20 cellular contexts compared by ENCODE assay signal in the genomic region with DNA sequence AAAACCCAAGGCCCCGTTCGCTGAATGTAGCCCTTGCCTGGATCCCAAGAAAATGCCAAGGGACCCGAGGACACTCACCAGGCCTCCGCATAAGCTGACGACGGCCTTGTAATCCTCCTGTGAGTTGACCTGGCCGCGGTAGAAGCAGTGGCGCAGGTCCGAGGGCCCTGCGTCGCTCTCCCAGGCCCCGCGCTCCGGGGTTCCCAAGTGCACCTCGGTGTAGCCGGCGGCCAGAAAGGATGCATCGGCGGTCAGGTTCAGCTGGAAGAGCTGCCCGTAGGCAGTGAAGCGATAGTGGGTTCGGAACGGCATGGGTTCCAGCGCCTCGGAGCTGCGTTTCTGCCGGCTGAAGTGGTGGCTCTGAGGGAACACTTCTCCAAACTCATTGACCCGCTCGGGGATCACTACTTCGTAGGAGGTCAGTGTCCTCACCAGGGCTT. TPM values are rescaled to one million over a fixed set of nuclear protein-coding genes. Genes with fewer than 3 reads are reported as not detected.
A peak's percentile ranks its signal among the peaks of the same experiment; 100 is the strongest.
DNase-seq lines count a peak whose midpoint lies in the region; ATAC-seq and TF ChIP-seq lines count a peak whose summit lies in the region.
"Had no signal": no experiment of that assay in that cellular context is flagged by ENCODE, and none has a peak within 500 bp of the region (broad histone marks: within the 10 kb centered on the region; RNA-seq: fewer than 3 reads in every experiment).

No MANE protein-coding gene starts in this region.

- no peaks in the 10 kb centered on the region for H4K20me1 ChIP-seq in SK-N-SH (ENCODE audit: insufficient read depth)

- H3K4me1 ChIP-seq in SK-N-SH (ENCODE audit: control insufficient read depth in 1 of 2, insufficient read depth in 2 of 2, low read depth in 1 of 2, low read length in 1 of 2), result peaks cover 0 to 13% of the 10 kb centered on the region in 2 experiments; a peak in 1 of 4 replicates
- H3K4me1 ChIP-seq: colonic mucosa had no signal

- H3K4me3 Mint-ChIP-seq in glutamatergic neuron (ENCODE audit: unreplicated experiment) (peak overlapping the region; percentile 95), nephron (peak overlapping the region; percentile 91 to 96 (median 92))
- H3K4me3 Mint-ChIP-seq in stimulated activated effector memory CD8-positive, alpha-beta T cell treated with anti-CD3 and anti-CD28 coated beads, Interleukin-12 subunit alpha, Interleukin-12 subunit beta, amount 100 ng/mL, for 72 hours, result no peak overlapping the region
- H3K4me3 Mint-ChIP-seq: activated CD4-positive, alpha-beta memory T cell treated with anti-CD3 and anti-CD28 coated beads, Interleukin-2, amount 10 ng/mL, durations not matched to agents 7 days and 5 days; activated T-helper 1 cell treated with anti-CD3 and anti-CD28 coated beads, Interleukin-12 subunit alpha, Interleukin-12 subunit beta, Interleukin-2, Interleukin-4 antibody, amounts not matched to agents 30 ng/mL and 10 ng/mL and 1 ng/mL, durations not matched to agents 14 hours and 24 hours and 36 hours; HFFc6 had no signal

- H3K9me3 Mint-ChIP-seq in glutamatergic neuron (ENCODE audit: unreplicated experiment) (no peaks in the 10 kb centered on the region), nephron (peaks cover 4% of the 10 kb centered on the region)
- peaks cover 5% of the 10 kb centered on the region for H3K9me3 Mint-ChIP-seq in stimulated activated effector memory CD8-positive, alpha-beta T cell treated with anti-CD3 and anti-CD28 coated beads, Interleukin-12 subunit alpha, Interleukin-12 subunit beta, amount 100 ng/mL, for 72 hours

- no peaks in the 10 kb centered on the region for H3K9me3 ChIP-seq in SK-N-SH
- H3K9me3 ChIP-seq: colonic mucosa had no signal

- H3K9me2 ChIP-seq in SK-N-SH, result no peaks in the 10 kb centered on the region

- no peaks in the 10 kb centered on the region for H3K79me2 ChIP-seq in SK-N-SH (ENCODE audit: insufficient read depth)

- no peak for TF ChIP-seq EP300 in SK-N-SH (IDR thresholded peaks at IDR 0.05; ENCODE audit: borderline replicate concordance in 1 of 2, low read depth in 1 of 2, low read length in 1 of 2)

- H3K36me3 Mint-ChIP-seq in glutamatergic neuron (ENCODE audit: unreplicated experiment) (no peaks in the 10 kb centered on the region), nephron (ENCODE audit: low read depth) (peaks cover 4% of the 10 kb centered on the region)
- no peaks in the 10 kb centered on the region for H3K36me3 Mint-ChIP-seq in stimulated activated effector memory CD8-positive, alpha-beta T cell treated with anti-CD3 and anti-CD28 coated beads, Interleukin-12 subunit alpha, Interleukin-12 subunit beta, amount 100 ng/mL, for 72 hours
- H3K36me3 Mint-ChIP-seq: CD14-positive monocyte had no signal

- 60% methylated on average over 20 of the region's 31 CpGs for WGBS in SK-N-SH (ENCODE audit: low lambda C conversion rate)

- no peak overlapping the region for H3K4me2 ChIP-seq in SK-N-SH

- H3K27ac Mint-ChIP-seq in glutamatergic neuron (ENCODE audit: unreplicated experiment), result peak overlapping the region; percentile 46
- H3K27ac Mint-ChIP-seq in nephron, result peak overlapping the region in 1 of 3 experiments; percentile 55
- no peak overlapping the region for H3K27ac Mint-ChIP-seq in stimulated activated effector memory CD8-positive, alpha-beta T cell treated with anti-CD3 and anti-CD28 coated beads, Interleukin-12 subunit alpha, Interleukin-12 subunit beta, amount 100 ng/mL, for 72 hours
- H3K27ac Mint-ChIP-seq: activated CD4-positive, alpha-beta memory T cell treated with anti-CD3 and anti-CD28 coated beads, Interleukin-2, amount 10 ng/mL, durations not matched to agents 7 days and 5 days; activated T-helper 1 cell treated with anti-CD3 and anti-CD28 coated beads, Interleukin-12 subunit alpha, Interleukin-12 subunit beta, Interleukin-2, Interleukin-4 antibody, amounts not matched to agents 30 ng/mL and 10 ng/mL and 1 ng/mL, durations not matched to agents 14 hours and 24 hours and 36 hours; CD14-positive monocyte; HFFc6 had no signal

- H2AFZ ChIP-seq in SK-N-SH (ENCODE audit: low read depth), result no peak overlapping the region

- H3K27me3 Mint-ChIP-seq in glutamatergic neuron (ENCODE audit: unreplicated experiment) (peaks cover 5% of the 10 kb centered on the region), nephron (ENCODE audit: low read depth) (peaks cover 44% of the 10 kb centered on the region)

- TF ChIP-seq CTCF in SK-N-SH (IDR thresholded peaks at IDR 0.05), result no peak
- no peak for TF ChIP-seq CTCF in glutamatergic neuron (IDR thresholded peaks at IDR 0.05; ENCODE audit: partially characterized antibody, unreplicated experiment)
- TF ChIP-seq CTCF in nephron (IDR thresholded peaks at IDR 0.05; ENCODE audit: unreplicated experiment in 3 of 3), result no peak

- TF ChIP-seq RAD21 in SK-N-SH (IDR thresholded peaks at IDR 0.05; ENCODE audit: low read length), result no peak

- H3K27me3 ChIP-seq in SK-N-SH (ENCODE audit: insufficient read depth), result peaks cover 12% of the 10 kb centered on the region; the same call in 1 of the 2 replicates

- no peak for ATAC-seq in SK-N-SH treated with all-trans-retinoic acid at 6 μM for 48 hours
- ATAC-seq in stimulated activated effector memory CD8-positive, alpha-beta T cell treated with anti-CD3 and anti-CD28 coated beads, Interleukin-12 subunit alpha, Interleukin-12 subunit beta, amount 100 ng/mL, for 72 hours, result peak; percentile 19
- no peak for ATAC-seq in HG03565 (IDR thresholded peaks at IDR 0.05; ENCODE audit: unreplicated experiment)
- ATAC-seq: Panc1 had no signal

- DNase-seq in SK-N-SH, result peak; percentile 23
- DNase-seq in glutamatergic neuron, result peak; percentile 40
- DNase-seq in stimulated activated effector memory CD8-positive, alpha-beta T cell treated with anti-CD3 and anti-CD28 coated beads, Interleukin-12 subunit alpha, Interleukin-12 subunit beta, amount 100 ng/mL, for 72 hours (ENCODE audit: low spot score in 2 of 2), result no peak
- DNase-seq in NCI-H2196 treated with DMSO at 0.1 percent for 48 hours (lab: John Stamatoyannopoulos, UW; ENCODE audit: unreplicated experiment), result no peak
- no peak for DNase-seq in OCI-M1 (lab: John Stamatoyannopoulos, UW)
- DNase-seq: activated CD4-positive, alpha-beta memory T cell treated with anti-CD3 and anti-CD28 coated beads, Interleukin-2, amount 10 ng/mL, durations not matched to agents 7 days and 5 days; colonic mucosa; HFFc6; NCI-H2029 treated with DMSO at 0.1 percent for 48 hours; stomach; SW 1271 had no signal

- CTCF ChIA-PET in SK-N-SH (lab: Yijun Ruan, JAX), result interaction anchor here (1.0 kb wide), 1 partner anchor 103 kb away, joined by 3 read pairs; no protein-coding TSS in a partner anchor

- H3K4me1 Mint-ChIP-seq in glutamatergic neuron (ENCODE audit: low read depth, unreplicated experiment), result peaks cover 4% of the 10 kb centered on the region
- H3K4me1 Mint-ChIP-seq in nephron, result no peaks in the 10 kb centered on the region
- H3K4me1 Mint-ChIP-seq in stimulated activated effector memory CD8-positive, alpha-beta T cell treated with anti-CD3 and anti-CD28 coated beads, Interleukin-12 subunit alpha, Interleukin-12 subunit beta, amount 100 ng/mL, for 72 hours, result no peaks in the 10 kb centered on the region
- H3K4me1 Mint-ChIP-seq: activated CD4-positive, alpha-beta memory T cell treated with anti-CD3 and anti-CD28 coated beads, Interleukin-2, amount 10 ng/mL, durations not matched to agents 7 days and 5 days; CD14-positive monocyte had no signal

- no peaks in the 10 kb centered on the region for H3K36me3 ChIP-seq in SK-N-SH (replicated peaks in 1 of 2; ENCODE audit: control insufficient read depth in 1 of 2, insufficient read depth in 2 of 2, low read length in 1 of 2)
- H3K36me3 ChIP-seq: colonic mucosa, stomach had no signal

- no peak overlapping the region for H3K27ac ChIP-seq in SK-N-SH (ENCODE audit: low read depth in 2 of 2, low read length in 1 of 2)
- H3K27ac ChIP-seq: colonic mucosa, stomach had no signal

- no peaks in the 10 kb centered on the region for H3F3A ChIP-seq in SK-N-SH (replicated peaks; ENCODE audit: insufficient read depth)

- H3K4me3 ChIP-seq in SK-N-SH (ENCODE audit: low read depth in 2 of 2, low read length in 1 of 2), result no peak overlapping the region
- H3K4me3 ChIP-seq: colonic mucosa had no signal

- H3K9ac ChIP-seq in SK-N-SH, result no peak overlapping the region

- POLR2A ChIA-PET in SK-N-SH (lab: Yijun Ruan, JAX), result no interaction called here

TF ChIP-seq in SK-N-SH, 30 proteins besides CTCF, POLR2A, EP300 and RAD21:
- TF ChIP-seq JUND (IDR thresholded peaks at IDR 0.05), result no peak
- TF ChIP-seq YY1 (IDR thresholded peaks at IDR 0.05; ENCODE audit: low read depth), result no peak
- TF ChIP-seq, protein P1, sequence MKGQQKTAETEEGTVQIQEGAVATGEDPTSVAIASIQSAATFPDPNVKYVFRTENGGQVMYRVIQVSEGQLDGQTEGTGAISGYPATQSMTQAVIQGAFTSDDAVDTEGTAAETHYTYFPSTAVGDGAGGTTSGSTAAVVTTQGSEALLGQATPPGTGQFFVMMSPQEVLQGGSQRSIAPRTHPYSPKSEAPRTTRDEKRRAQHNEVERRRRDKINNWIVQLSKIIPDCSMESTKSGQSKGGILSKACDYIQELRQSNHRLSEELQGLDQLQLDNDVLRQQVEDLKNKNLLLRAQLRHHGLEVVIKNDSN (IDR thresholded peaks at IDR 0.05; ENCODE audit: borderline replicate concordance, low read depth), result no peak
- TF ChIP-seq MXI1 (IDR thresholded peaks at IDR 0.05; ENCODE audit: low read depth, low read length), result no peak

TF ChIP-seq in SK-N-SH treated with all-trans-retinoic acid at 6 μM for 48 hours, 23 proteins besides CTCF, POLR2A, EP300 and RAD21:
- TF ChIP-seq ISL1 (CRISPR knock-in tag; IDR thresholded peaks at IDR 0.05) (no peak), ARNTL (CRISPR knock-in tag; IDR thresholded peaks at IDR 0.05; ENCODE audit: borderline replicate concordance, low read depth) (no peak)

RNA-seq across cellular contexts. Expression of a gene that starts 1.2 kb away (rescaled TPM):
- not detected in 2 replicates for polyA plus RNA-seq in SK-N-SH (2012; rRNA removed)
- 0.01 TPM in 1 of 2 replicates, not detected in the other for polyA plus RNA-seq in SK-N-SH (2012; cell fraction: cytosol; rRNA removed)
- polyA plus RNA-seq in SK-N-SH (2012; cell fraction: nucleus; rRNA removed), result not detected in 2 replicates
- total RNA-seq in glutamatergic neuron (ENCODE audit: unreplicated experiment), result 7.0 TPM
- total RNA-seq: activated CD4-positive, alpha-beta memory T cell treated with anti-CD3 and anti-CD28 coated beads, Interleukin-2, amount 10 ng/mL, durations not matched to agents 7 days and 5 days; activated T-helper 1 cell treated with anti-CD3 and anti-CD28 coated beads, Interleukin-12 subunit alpha, Interleukin-12 subunit beta, Interleukin-2, Interleukin-4 antibody, amounts not matched to agents 30 ng/mL and 10 ng/mL and 1 ng/mL, durations not matched to agents 14 hours and 24 hours and 36 hours; colonic mucosa; HFFc6; mucosa of gallbladder had no signal
- polyA plus RNA-seq: CD14-positive monocyte, esophagus, stomach, urinary bladder had no signal

Comparison
In these comparisons a context has a peak if more than half of its experiments do, and no peak if none do; other contexts are left out.
1. DNase-seq: peak in SK-N-SH (single experiment) and glutamatergic neuron (single experiment); none in stimulated activated effector memory CD8-positive, alpha-beta T cell treated with anti-CD3 and anti-CD28 coated beads, Interleukin-12 subunit alpha, Interleukin-12 subunit beta, amount 100 ng/mL, for 72 hours (0 of 2), NCI-H2196 treated with DMSO at 0.1 percent for 48 hours (single experiment) and OCI-M1 (single experiment).